13 cellular contexts compared by ENCODE assay signal in genomic region chr15:59251001-59251845, GRCh38. TPM values are rescaled to one million over a fixed set of nuclear protein-coding genes. Genes with fewer than 3 reads are reported as not detected.
DNase-seq lines count a peak whose midpoint lies in the region; ATAC-seq, FAIRE-seq and TF ChIP-seq lines count a peak whose summit lies in the region.
"Had no signal": no experiment of that assay in that cellular context is flagged by ENCODE, and none has a peak within 500 bp of the region (broad histone marks: within the 10 kb centered on the region; RNA-seq: fewer than 3 reads in every experiment).

No MANE protein-coding gene starts in this region.

- H3K4me1 ChIP-seq in A549 (peaks cover 90% of the 10 kb centered on the region), SK-N-SH (ENCODE audit: control insufficient read depth in 1 of 2, insufficient read depth in 2 of 2, low read depth in 1 of 2, low read length in 1 of 2) (no peaks in the 10 kb centered on the region), left ventricle myocardium inferior (peaks cover 7% of the 10 kb centered on the region)

- no peak for TF ChIP-seq POLR2A in A549 (IDR thresholded peaks at IDR 0.05; ENCODE audit: low read length)

- H3K36me3 ChIP-seq in SK-N-SH (replicated peaks in 1 of 2; ENCODE audit: control insufficient read depth in 1 of 2, insufficient read depth in 2 of 2, low read length in 1 of 2) (peaks cover 0 to 9% of the 10 kb centered on the region in 2 experiments), left ventricle myocardium inferior (peaks cover 24% of the 10 kb centered on the region)
- H3K36me3 ChIP-seq: cardiac muscle cell had no signal

- no peaks in the 10 kb centered on the region for H3K9me2 ChIP-seq in SK-N-SH

- peak overlapping the region; percentile 15; the same call in 2 of the 3 replicates for H3K4me2 ChIP-seq in A549
- no peak overlapping the region for H3K4me2 ChIP-seq in SK-N-SH

- TF ChIP-seq RAD21 in A549 (conservative IDR thresholded peaks at IDR 0.05 in 1 of 2, IDR thresholded peaks at IDR 0.05 in 1 of 2) = no peak
- TF ChIP-seq RAD21 in SK-N-SH (IDR thresholded peaks at IDR 0.05; ENCODE audit: low read length) = no peak

- DNase-seq in A549 (ENCODE audit: low read depth in 1 of 2, low spot score in 1 of 2) (no peak), MV-4-11 (lab: John Stamatoyannopoulos, UW) (peak; percentile 15), SK-N-SH (no peak), T-helper 2 cell (no peak), left ventricle myocardium inferior (no peak), NCI-H446 (lab: John Stamatoyannopoulos, UW) (no peak)
- DNase-seq: glutamatergic neuron; stimulated activated CD4-positive, alpha-beta T cell treated with anti-CD3 and anti-CD28 coated beads, Interleukin-4, amount 100 ng/mL, for 1 hour had no signal

- peak overlapping the region; percentile 52 to 87 for H3K27ac ChIP-seq in A549
- H3K27ac ChIP-seq in SK-N-SH (ENCODE audit: low read depth in 2 of 2, low read length in 1 of 2) = no peak overlapping the region
- H3K27ac ChIP-seq in left ventricle myocardium inferior (replicated peaks) = no peak overlapping the region
- H3K27ac ChIP-seq: cardiac muscle cell had no signal

- H3F3A ChIP-seq in SK-N-SH (replicated peaks; ENCODE audit: insufficient read depth) = no peaks in the 10 kb centered on the region

- POLR2A ChIA-PET in A549 (lab: Yijun Ruan, JAX) (no interaction called here), SK-N-SH (lab: Yijun Ruan, JAX) (no interaction called here)

- WGBS in A549 (ENCODE audit: missing lambda C conversion rate) = 67% methylated on average over 7 of the region's 7 CpGs
- WGBS in SK-N-SH (ENCODE audit: low lambda C conversion rate) = 73% methylated on average over 7 of the region's 7 CpGs

- H2AFZ ChIP-seq in SK-N-SH (ENCODE audit: low read depth) = no peak overlapping the region

- FAIRE-seq in A549 (lab: Jason Lieb, UNC) = peak; percentile 80

- intact Hi-C loops in left ventricle myocardium inferior (cut with micrococcal nuclease) = no loop called here

- no peaks in the 10 kb centered on the region for H3K27me3 ChIP-seq in SK-N-SH (ENCODE audit: insufficient read depth)
- no peaks in the 10 kb centered on the region for H3K27me3 ChIP-seq in left ventricle myocardium inferior (ENCODE audit: low read depth)
- H3K27me3 ChIP-seq: cardiac muscle cell had no signal

- TF ChIP-seq CTCF in A549 (IDR thresholded peaks at IDR 0.05) (no peak), SK-N-SH (IDR thresholded peaks at IDR 0.05) (no peak), left ventricle myocardium inferior (IDR thresholded peaks at IDR 0.05; ENCODE audit: borderline replicate concordance) (no peak)

- TF ChIP-seq EP300 in A549 (IDR thresholded peaks at IDR 0.05) (no peak), SK-N-SH (IDR thresholded peaks at IDR 0.05; ENCODE audit: borderline replicate concordance in 1 of 2, low read depth in 1 of 2, low read length in 1 of 2) (no peak)

- no peaks in the 10 kb centered on the region for H3K9me3 ChIP-seq in A549
- no peaks in the 10 kb centered on the region for H3K9me3 ChIP-seq in SK-N-SH
- H3K9me3 ChIP-seq in left ventricle myocardium inferior (replicated peaks) = no peaks in the 10 kb centered on the region

- H4K20me1 ChIP-seq in SK-N-SH (ENCODE audit: insufficient read depth) = no peaks in the 10 kb centered on the region

- H3K4me3 ChIP-seq in A549 (no peak overlapping the region), SK-N-SH (ENCODE audit: low read depth in 2 of 2, low read length in 1 of 2) (no peak overlapping the region), left ventricle myocardium inferior (no peak overlapping the region)
- H3K4me3 ChIP-seq: cardiac muscle cell had no signal

- ATAC-seq in A549 (no peak), GM18858 (IDR thresholded peaks at IDR 0.05; ENCODE audit: unreplicated experiment) (peak; percentile 52), HG02642 (IDR thresholded peaks at IDR 0.05; ENCODE audit: poor library complexity, unreplicated experiment) (peak; percentile 37)
- ATAC-seq: Panc1 had no signal

- no peak overlapping the region for H3K9ac ChIP-seq in SK-N-SH

- CTCF ChIA-PET in A549 (lab: Yijun Ruan, JAX) = interaction anchor here (0.6 to 1.4 kb wide), 4 partner anchors 28 to 146 kb away, joined by 3 to 4 read pairs (median 4); partner anchors contain the start of gene MYO1E
- CTCF ChIA-PET in SK-N-SH (lab: Yijun Ruan, JAX) = no interaction called here

- H3K79me2 ChIP-seq in SK-N-SH (ENCODE audit: insufficient read depth) = no peaks in the 10 kb centered on the region

TF ChIP-seq in A549, 52 proteins besides CTCF, POLR2A, EP300 and RAD21:
- TF ChIP-seq RFX5 (IDR thresholded peaks at IDR 0.05) (no peak), MAFK (IDR thresholded peaks at IDR 0.05; ENCODE audit: partially characterized antibody) (peak; percentile 2)
TF ChIP-seq in A549: peak in this region for 1.

TF ChIP-seq in SK-N-SH, 30 proteins besides CTCF, POLR2A, EP300 and RAD21:
- TF ChIP-seq EZH2phosphoT487 (IDR thresholded peaks at IDR 0.05; ENCODE audit: borderline replicate concordance, low read depth) = no peak
- no peak for TF ChIP-seq PBX3 (IDR thresholded peaks at IDR 0.05)
- TF ChIP-seq, protein P1, sequence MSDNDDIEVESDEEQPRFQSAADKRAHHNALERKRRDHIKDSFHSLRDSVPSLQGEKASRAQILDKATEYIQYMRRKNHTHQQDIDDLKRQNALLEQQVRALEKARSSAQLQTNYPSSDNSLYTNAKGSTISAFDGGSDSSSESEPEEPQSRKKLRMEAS (IDR thresholded peaks at IDR 0.05; ENCODE audit: low read depth) = no peak
- TF ChIP-seq FOXJ3 (CRISPR knock-in tag; IDR thresholded peaks at IDR 0.05) = no peak

RNA-seq across cellular contexts. Expression of gene LDHAL6B, which starts 44.6 kb away (rescaled TPM):
- polyA plus RNA-seq in A549 (2011; rRNA removed) (not detected in 2 replicates), A549 (2017; fragmentation: RNase III; extraction: RNeasy Plus Mini Kit Qiagen cat#74134 plus additional on column Dnase treatment) (not detected in 3 replicates), SK-N-SH (2012; rRNA removed) (not detected in 2 replicates)
- not detected in 2 replicates for polyA plus RNA-seq in A549 (2012; cell fraction: cytosol; rRNA removed)
- 0.05 TPM in 1 of 2 replicates, not detected in the other for polyA plus RNA-seq in A549 (2012; cell fraction: nucleus; rRNA removed)
- polyA minus RNA-seq in A549 (2011; rRNA and poly(A)+ RNA removed) = not detected in 2 replicates
- not detected in 2 replicates for polyA plus RNA-seq in SK-N-SH (2012; cell fraction: cytosol; rRNA removed)
- polyA plus RNA-seq in SK-N-SH (2012; cell fraction: nucleus; rRNA removed) = not detected in 2 replicates
- total RNA-seq in left ventricle myocardium inferior = not detected
- total RNA-seq: cardiac muscle cell had no signal
- polyA plus RNA-seq: cardiac muscle cell, neural cell had no signal

Comparison
In these comparisons a context has a peak if more than half of its experiments do, and no peak if none do; other contexts are left out.
1. ATAC-seq: peak in GM18858 (single experiment) and HG02642 (single experiment); none in A549 (0 of 2).
2. H3K27ac ChIP-seq: peak in A549 (2 of 2); none in SK-N-SH (0 of 2) and left ventricle myocardium inferior (single experiment).